Comparison of ENCODE assay signal across 1 cellular context in the genomic region with DNA sequence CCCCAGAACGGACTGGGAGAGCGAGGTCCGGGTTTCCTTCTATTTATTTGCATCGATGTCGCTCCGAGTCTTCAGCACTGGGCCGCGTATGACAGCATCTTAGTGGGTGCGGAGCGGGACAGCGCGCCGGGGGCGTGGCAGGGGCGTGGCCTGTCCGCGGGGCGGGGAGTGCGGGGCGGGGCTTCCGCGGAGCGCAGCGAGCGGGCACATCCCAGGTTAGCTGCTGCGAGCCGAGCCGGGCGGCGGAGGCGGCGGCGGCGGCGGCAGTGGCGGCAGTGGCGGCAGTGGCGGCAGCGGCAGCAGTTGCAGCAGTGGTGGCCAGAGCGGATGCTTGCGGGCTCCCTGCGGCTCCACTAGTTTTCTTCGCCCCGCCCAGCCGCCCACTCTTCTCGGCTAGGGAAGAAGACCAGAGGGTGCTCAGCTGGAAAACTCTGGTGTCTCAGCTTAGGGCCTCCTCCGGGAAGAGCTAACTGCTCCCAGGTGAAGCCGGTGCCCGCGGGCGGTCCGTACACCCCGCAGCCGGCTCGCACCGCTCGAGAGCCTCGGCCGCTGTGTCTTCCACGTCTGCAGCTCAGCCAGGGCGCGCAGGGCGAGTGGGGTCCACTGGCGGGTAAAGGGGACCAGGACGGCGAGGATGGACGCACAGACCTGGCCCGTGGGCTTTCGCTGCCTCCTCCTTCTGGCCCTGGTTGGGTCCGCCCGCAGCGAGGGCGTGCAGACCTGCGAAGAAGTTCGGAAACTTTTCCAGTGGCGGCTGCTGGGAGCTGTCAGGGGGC.
TF ChIP-seq lines count a peak whose summit lies in the region.

A gene (plus strand): TSS at position 209 of the 776 bp plus-strand sequence.

TF ChIP-seq in K562, 482 proteins besides CTCF, POLR2A, EP300 and RAD21 (continued from another document and continues in another):
- TF ChIP-seq, protein P1, sequence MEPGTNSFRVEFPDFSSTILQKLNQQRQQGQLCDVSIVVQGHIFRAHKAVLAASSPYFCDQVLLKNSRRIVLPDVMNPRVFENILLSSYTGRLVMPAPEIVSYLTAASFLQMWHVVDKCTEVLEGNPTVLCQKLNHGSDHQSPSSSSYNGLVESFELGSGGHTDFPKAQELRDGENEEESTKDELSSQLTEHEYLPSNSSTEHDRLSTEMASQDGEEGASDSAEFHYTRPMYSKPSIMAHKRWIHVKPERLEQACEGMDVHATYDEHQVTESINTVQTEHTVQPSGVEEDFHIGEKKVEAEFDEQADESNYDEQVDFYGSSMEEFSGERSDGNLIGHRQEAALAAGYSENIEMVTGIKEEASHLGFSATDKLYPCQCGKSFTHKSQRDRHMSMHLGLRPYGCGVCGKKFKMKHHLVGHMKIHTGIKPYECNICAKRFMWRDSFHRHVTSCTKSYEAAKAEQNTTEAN (CRISPR knock-in tag; IDR thresholded peaks at IDR 0.05) = no peak
- TF ChIP-seq HNRNPL (IDR thresholded peaks at IDR 0.05; ENCODE audit: low read depth, low read length) = no peak
- TF ChIP-seq, protein P2, sequence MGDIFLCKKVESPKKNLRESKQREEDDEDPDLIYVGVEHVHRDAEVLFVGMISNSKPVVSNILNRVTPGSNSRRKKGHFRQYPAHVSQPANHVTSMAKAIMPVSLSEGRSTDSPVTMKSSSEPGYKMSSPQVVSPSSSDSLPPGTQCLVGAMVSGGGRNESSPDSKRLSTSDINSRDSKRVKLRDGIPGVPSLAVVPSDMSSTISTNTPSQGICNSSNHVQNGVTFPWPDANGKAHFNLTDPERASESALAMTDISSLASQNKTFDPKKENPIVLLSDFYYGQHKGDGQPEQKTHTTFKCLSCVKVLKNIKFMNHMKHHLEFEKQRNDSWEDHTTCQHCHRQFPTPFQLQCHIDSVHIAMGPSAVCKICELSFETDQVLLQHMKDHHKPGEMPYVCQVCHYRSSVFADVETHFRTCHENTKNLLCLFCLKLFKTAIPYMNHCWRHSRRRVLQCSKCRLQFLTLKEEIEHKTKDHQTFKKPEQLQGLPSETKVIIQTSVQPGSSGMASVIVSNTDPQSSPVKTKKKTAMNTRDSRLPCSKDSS (IDR thresholded peaks at IDR 0.05; ENCODE audit: low read depth, partially characterized antibody) = no peak
- no peak for TF ChIP-seq ETV5 (CRISPR knock-in tag; IDR thresholded peaks at IDR 0.05; ENCODE audit: low read depth)
- no peak for TF ChIP-seq ZNF766 (CRISPR knock-in tag; conservative IDR thresholded peaks at IDR 0.05)
- TF ChIP-seq TRIM28 (IDR thresholded peaks at IDR 0.05) = no peak
- no peak for TF ChIP-seq ZBTB8A (IDR thresholded peaks at IDR 0.05; ENCODE audit: partially characterized antibody)
- no peak for TF ChIP-seq NRF1 (conservative IDR thresholded peaks at IDR 0.05 in 1 of 2, IDR thresholded peaks at IDR 0.05 in 1 of 2)
- TF ChIP-seq, protein P3, sequence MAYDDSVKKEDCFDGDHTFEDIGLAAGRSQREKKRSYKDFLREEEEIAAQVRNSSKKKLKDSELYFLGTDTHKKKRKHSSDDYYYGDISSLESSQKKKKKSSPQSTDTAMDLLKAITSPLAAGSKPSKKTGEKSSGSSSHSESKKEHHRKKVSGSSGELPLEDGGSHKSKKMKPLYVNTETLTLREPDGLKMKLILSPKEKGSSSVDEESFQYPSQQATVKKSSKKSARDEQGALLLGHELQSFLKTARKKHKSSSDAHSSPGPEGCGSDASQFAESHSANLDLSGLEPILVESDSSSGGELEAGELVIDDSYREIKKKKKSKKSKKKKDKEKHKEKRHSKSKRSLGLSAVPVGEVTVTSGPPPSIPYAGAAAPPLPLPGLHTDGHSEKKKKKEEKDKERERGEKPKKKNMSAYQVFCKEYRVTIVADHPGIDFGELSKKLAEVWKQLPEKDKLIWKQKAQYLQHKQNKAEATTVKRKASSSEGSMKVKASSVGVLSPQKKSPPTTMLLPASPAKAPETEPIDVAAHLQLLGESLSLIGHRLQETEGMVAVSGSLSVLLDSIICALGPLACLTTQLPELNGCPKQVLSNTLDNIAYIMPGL (CRISPR knock-in tag; IDR thresholded peaks at IDR 0.05) = peak; percentile 46; the same call in 1 of the 2 replicates
- peak in 1 of 2 experiments; percentile 79; a peak in 2 of 4 replicates for TF ChIP-seq MAZ (CRISPR knock-in tag; conservative IDR thresholded peaks at IDR 0.05 in 1 of 2, IDR thresholded peaks at IDR 0.05 in 1 of 2)
- TF ChIP-seq ZBTB7A (IDR thresholded peaks at IDR 0.05; ENCODE audit: borderline replicate concordance, control insufficient read depth, low read depth, low read length) = peak; percentile 62; the same call in 1 of the 2 replicates
- TF ChIP-seq, protein P4, sequence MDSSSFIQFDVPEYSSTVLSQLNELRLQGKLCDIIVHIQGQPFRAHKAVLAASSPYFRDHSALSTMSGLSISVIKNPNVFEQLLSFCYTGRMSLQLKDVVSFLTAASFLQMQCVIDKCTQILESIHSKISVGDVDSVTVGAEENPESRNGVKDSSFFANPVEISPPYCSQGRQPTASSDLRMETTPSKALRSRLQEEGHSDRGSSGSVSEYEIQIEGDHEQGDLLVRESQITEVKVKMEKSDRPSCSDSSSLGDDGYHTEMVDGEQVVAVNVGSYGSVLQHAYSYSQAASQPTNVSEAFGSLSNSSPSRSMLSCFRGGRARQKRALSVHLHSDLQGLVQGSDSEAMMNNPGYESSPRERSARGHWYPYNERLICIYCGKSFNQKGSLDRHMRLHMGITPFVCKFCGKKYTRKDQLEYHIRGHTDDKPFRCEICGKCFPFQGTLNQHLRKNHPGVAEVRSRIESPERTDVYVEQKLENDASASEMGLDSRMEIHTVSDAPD (CRISPR knock-in tag; IDR thresholded peaks at IDR 0.05) = no peak
- TF ChIP-seq FOXP1 (CRISPR knock-in tag; IDR thresholded peaks at IDR 0.05) = no peak
- TF ChIP-seq, protein P5, sequence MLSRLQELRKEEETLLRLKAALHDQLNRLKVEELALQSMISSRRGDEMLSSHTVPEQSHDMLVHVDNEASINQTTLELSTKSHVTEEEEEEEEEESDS (CRISPR knock-in tag; IDR thresholded peaks at IDR 0.05) = no peak
- TF ChIP-seq, protein P6, sequence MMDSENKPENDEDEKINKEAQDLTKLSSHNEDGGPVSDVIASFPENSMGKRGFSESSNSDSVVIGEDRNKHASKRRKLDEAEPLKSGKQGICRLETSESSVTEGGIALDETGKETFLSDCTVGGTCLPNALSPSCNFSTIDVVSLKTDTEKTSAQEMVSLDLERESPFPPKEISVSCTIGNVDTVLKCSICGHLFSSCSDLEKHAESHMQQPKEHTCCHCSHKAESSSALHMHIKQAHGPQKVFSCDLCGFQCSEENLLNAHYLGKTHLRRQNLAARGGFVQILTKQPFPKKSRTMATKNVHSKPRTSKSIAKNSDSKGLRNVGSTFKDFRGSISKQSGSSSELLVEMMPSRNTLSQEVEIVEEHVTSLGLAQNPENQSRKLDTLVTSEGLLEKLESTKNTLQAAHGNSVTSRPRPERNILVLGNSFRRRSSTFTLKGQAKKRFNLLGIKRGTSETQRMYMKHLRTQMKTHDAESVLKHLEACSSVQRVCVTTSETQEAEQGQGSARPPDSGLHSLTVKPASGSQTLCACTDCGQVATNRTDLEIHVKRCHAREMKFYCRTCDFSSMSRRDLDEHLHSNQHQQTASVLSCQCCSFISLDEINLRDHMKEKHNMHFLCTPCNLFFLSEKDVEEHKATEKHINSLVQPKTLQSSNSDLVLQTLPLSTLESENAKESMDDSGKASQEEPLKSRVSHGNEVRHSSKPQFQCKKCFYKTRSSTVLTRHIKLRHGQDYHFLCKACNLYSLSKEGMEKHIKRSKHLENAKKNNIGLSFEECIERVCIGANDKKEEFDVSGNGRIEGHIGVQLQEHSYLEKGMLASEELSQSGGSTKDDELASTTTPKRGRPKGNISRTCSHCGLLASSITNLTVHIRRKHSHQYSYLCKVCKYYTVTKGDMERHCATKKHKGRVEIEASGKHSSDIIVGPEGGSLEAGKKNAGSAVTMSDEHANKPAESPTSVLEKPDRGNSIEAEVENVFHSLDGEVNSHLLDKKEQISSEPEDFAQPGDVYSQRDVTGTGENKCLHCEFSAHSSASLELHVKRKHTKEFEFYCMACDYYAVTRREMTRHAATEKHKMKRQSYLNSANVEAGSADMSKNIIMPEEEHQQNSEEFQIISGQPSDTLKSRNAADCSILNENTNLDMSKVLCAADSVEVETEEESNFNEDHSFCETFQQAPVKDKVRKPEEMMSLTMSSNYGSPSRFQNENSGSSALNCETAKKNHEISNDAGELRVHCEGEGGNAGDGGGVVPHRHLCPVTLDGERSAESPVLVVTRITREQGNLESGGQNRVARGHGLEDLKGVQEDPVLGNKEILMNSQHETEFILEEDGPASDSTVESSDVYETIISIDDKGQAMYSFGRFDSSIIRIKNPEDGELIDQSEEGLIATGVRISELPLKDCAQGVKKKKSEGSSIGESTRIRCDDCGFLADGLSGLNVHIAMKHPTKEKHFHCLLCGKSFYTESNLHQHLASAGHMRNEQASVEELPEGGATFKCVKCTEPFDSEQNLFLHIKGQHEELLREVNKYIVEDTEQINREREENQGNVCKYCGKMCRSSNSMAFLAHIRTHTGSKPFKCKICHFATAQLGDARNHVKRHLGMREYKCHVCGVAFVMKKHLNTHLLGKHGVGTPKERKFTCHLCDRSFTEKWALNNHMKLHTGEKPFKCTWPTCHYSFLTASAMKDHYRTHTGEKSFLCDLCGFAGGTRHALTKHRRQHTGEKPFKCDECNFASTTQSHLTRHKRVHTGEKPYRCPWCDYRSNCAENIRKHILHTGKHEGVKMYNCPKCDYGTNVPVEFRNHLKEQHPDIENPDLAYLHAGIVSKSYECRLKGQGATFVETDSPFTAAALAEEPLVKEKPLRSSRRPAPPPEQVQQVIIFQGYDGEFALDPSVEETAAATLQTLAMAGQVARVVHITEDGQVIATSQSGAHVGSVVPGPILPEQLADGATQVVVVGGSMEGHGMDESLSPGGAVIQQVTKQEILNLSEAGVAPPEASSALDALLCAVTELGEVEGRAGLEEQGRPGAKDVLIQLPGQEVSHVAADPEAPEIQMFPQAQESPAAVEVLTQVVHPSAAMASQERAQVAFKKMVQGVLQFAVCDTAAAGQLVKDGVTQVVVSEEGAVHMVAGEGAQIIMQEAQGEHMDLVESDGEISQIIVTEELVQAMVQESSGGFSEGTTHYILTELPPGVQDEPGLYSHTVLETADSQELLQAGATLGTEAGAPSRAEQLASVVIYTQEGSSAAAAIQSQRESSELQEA (IDR thresholded peaks at IDR 0.05; ENCODE audit: low read depth) = no peak
- TF ChIP-seq ATF1 (CRISPR knock-in tag; IDR thresholded peaks at IDR 0.05) = 0 out of 2 replicates have a peak, but pooled peaks have one; percentile 7
- no peak for TF ChIP-seq ATF1 (tag; IDR thresholded peaks at IDR 0.05)
- TF ChIP-seq, protein P7, sequence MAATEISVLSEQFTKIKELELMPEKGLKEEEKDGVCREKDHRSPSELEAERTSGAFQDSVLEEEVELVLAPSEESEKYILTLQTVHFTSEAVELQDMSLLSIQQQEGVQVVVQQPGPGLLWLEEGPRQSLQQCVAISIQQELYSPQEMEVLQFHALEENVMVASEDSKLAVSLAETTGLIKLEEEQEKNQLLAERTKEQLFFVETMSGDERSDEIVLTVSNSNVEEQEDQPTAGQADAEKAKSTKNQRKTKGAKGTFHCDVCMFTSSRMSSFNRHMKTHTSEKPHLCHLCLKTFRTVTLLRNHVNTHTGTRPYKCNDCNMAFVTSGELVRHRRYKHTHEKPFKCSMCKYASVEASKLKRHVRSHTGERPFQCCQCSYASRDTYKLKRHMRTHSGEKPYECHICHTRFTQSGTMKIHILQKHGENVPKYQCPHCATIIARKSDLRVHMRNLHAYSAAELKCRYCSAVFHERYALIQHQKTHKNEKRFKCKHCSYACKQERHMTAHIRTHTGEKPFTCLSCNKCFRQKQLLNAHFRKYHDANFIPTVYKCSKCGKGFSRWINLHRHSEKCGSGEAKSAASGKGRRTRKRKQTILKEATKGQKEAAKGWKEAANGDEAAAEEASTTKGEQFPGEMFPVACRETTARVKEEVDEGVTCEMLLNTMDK (IDR thresholded peaks at IDR 0.05; ENCODE audit: borderline replicate concordance, insufficient read depth, low read depth, low read length, poor library complexity, severe bottlenecking) = no peak
- TF ChIP-seq ZSCAN29 (IDR thresholded peaks at IDR 0.05) = no peak
- TF ChIP-seq RCOR1 (IDR thresholded peaks at IDR 0.05; ENCODE audit: borderline replicate concordance in 1 of 2, low read depth in 2 of 2, low read length in 2 of 2) = peak in 1 of 2 experiments; percentile 44; a peak in 1 of 4 replicates
- no peak for TF ChIP-seq L3MBTL2 (IDR thresholded peaks at IDR 0.05)
- TF ChIP-seq MECOM (CRISPR knock-in tag; IDR thresholded peaks at IDR 0.05) = no peak
- TF ChIP-seq ETS2 (tag; IDR thresholded peaks at IDR 0.05; ENCODE audit: borderline replicate concordance, poor library complexity, severe bottlenecking) = no peak
- TF ChIP-seq POLR3G (IDR thresholded peaks at IDR 0.05; ENCODE audit: extremely low read depth, insufficient read length, insufficient replicate concordance) = no peak
- peak in 1 of 2 experiments; percentile 24; a peak in 1 of 4 replicates for TF ChIP-seq TBL1XR1 (IDR thresholded peaks at IDR 0.05; ENCODE audit: low read length in 2 of 2)
- TF ChIP-seq, protein P8, sequence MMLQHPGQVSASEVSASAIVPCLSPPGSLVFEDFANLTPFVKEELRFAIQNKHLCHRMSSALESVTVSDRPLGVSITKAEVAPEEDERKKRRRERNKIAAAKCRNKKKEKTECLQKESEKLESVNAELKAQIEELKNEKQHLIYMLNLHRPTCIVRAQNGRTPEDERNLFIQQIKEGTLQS (IDR thresholded peaks at IDR 0.05) = no peak
- TF ChIP-seq, protein P8 (CRISPR knock-in tag; conservative IDR thresholded peaks at IDR 0.05) = peak; percentile 69; the same call in 1 of the 2 replicates
- TF ChIP-seq, protein P9, sequence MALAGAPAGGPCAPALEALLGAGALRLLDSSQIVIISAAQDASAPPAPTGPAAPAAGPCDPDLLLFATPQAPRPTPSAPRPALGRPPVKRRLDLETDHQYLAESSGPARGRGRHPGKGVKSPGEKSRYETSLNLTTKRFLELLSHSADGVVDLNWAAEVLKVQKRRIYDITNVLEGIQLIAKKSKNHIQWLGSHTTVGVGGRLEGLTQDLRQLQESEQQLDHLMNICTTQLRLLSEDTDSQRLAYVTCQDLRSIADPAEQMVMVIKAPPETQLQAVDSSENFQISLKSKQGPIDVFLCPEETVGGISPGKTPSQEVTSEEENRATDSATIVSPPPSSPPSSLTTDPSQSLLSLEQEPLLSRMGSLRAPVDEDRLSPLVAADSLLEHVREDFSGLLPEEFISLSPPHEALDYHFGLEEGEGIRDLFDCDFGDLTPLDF (CRISPR knock-in tag; IDR thresholded peaks at IDR 0.05) = 0 out of 2 replicates have a peak, but pooled peaks have one; percentile 32
- TF ChIP-seq MAFK (IDR thresholded peaks at IDR 0.05; ENCODE audit: low read length) = no peak
